Comparison of ENCODE assay signal across 26 cellular contexts in the genomic region with DNA sequence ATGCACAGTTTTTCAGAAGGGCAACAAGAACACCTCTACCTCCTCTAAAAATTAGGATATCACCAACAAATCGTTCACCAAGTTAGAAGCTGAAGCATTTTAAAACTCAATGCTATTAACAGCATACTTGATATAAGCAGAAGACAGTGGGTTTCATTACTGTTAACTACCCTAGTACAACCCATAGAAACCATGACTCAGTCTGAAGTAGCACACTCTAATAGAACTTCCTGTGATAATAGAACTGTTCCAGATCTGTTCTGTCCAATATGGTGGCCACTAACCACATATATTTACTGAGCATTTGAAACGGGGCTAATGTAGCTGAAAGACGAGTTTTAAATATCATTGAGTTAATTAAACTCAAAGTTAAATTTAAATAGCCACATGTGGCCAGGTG.
"Had no signal": no experiment of that assay in that cellular context is flagged by ENCODE, and none has a peak within 500 bp of the region (broad histone marks: within the 10 kb centered on the region; RNA-seq: fewer than 3 reads in every experiment).

No MANE protein-coding gene starts in this region.

- H3K27me3 ChIP-seq: ascending aorta, breast epithelium, cardiac muscle cell, colonic mucosa had no signal

- H3K27ac ChIP-seq: ascending aorta, breast epithelium, cardiac muscle cell, colonic mucosa had no signal

- DNase-seq: activated CD4-positive, alpha-beta T cell treated with anti-CD3 and anti-CD28 coated beads for 48 hours; activated CD4-positive, alpha-beta T cell treated with anti-CD3 and anti-CD28 coated beads, Interleukin-2, amount 50 U/mL, for 1 hour; activated CD4-positive, alpha-beta T cell treated with anti-CD3 and anti-CD28 coated beads, Interleukin-2, amount 50 U/mL, for 48 hours; activated CD8-positive, alpha-beta memory T cell treated with anti-CD3 and anti-CD28 coated beads, Interleukin-2, amount 50 U/mL, for 48 hours; activated effector memory CD4-positive, alpha-beta T cell treated with Interleukin-2 at 50 U/mL for 16 hours; activated gamma-delta T cell treated with Interleukin-2 at 50 U/mL for 16 hours; activated naive CD4-positive, alpha-beta T cell treated with anti-CD3 and anti-CD28 coated beads, Interleukin-2, amount 50 U/mL, for 16 hours; activated naive CD4-positive, alpha-beta T cell treated with Interleukin-2 at 50 U/mL for 16 hours; activated T-cell treated with anti-CD3 and anti-CD28 coated beads for 4 hours; activated T-cell treated with anti-CD3 and anti-CD28 coated beads, Interleukin-2, amount 50 U/mL, for 24 hours; activated T-cell treated with anti-CD3 and anti-CD28 coated beads, Interleukin-2, amount 50 U/mL, for 72 hours; central memory CD4-positive, alpha-beta T cell; cerebellar nuclear complex; colonic mucosa; effector CD8-positive, alpha-beta T cell; endodermal cell; foreskin fibroblast; head of caudate nucleus; T-helper 2 cell had no signal

- H3K36me3 ChIP-seq: ascending aorta, breast epithelium, cardiac muscle cell, colonic mucosa had no signal

- H3K9me3 ChIP-seq: ascending aorta, breast epithelium, colonic mucosa had no signal

- FAIRE-seq: frontal cortex had no signal

- H3K4me1 ChIP-seq: ascending aorta, breast epithelium, colonic mucosa had no signal

- H3K27me3 Mint-ChIP-seq: activated naive CD8-positive, alpha-beta T cell; activated T-cell treated with anti-CD3 and anti-CD28 coated beads, Interleukin-2, amount 50 U/mL, for 24 hours; brain had no signal

- ATAC-seq: activated T-cell treated with anti-CD3 and anti-CD28 coated beads, Interleukin-2, amount 50 U/mL, for 72 hours; esophagus mucosa had no signal

- H3K9me3 Mint-ChIP-seq: activated T-cell treated with anti-CD3 and anti-CD28 coated beads, Interleukin-2, amount 50 U/mL, for 24 hours; activated T-cell treated with anti-CD3 and anti-CD28 coated beads, Interleukin-2, amount 50 U/mL, for 72 hours; brain; endodermal cell had no signal

- H3K36me3 Mint-ChIP-seq: brain had no signal

- H3K27ac Mint-ChIP-seq: activated naive CD8-positive, alpha-beta T cell; activated T-cell treated with anti-CD3 and anti-CD28 coated beads, Interleukin-2, amount 50 U/mL, for 24 hours had no signal

- H3K4me3 ChIP-seq: ascending aorta, breast epithelium, cardiac muscle cell, colonic mucosa had no signal

- H3K4me3 Mint-ChIP-seq: activated naive CD8-positive, alpha-beta T cell; activated T-cell treated with anti-CD3 and anti-CD28 coated beads, Interleukin-2, amount 50 U/mL, for 24 hours; activated T-cell treated with anti-CD3 and anti-CD28 coated beads, Interleukin-2, amount 50 U/mL, for 72 hours; endodermal cell had no signal
